ENCODE assay signal across 19 cellular contexts in genomic region chr6:36428911-36429310, GRCh38. TPM values are rescaled to one million over a fixed set of nuclear protein-coding genes. Genes with fewer than 3 reads are reported as not detected.
DNase-seq lines count a peak whose midpoint lies in the region; ATAC-seq and TF ChIP-seq lines count a peak whose summit lies in the region.
"Had no signal": no experiment of that assay in that cellular context is flagged by ENCODE, and none has a peak within 500 bp of the region (broad histone marks: within the 10 kb centered on the region; RNA-seq: fewer than 3 reads in every experiment).

No MANE protein-coding gene starts in this region.

- intact Hi-C loops in activated CD4-positive, alpha-beta T cell treated with anti-CD3 and anti-CD28 coated beads for 36 hours (cut with DNase I, micrococcal nuclease), result no loop called here
- intact Hi-C loops in transverse colon (cut with DNase I; ENCODE audit: low total_unique reads), result loop anchor here (10.0 kb wide), 1 partner anchor 246 kb away; the partner anchor contains the start of gene CDKN1A

- no peak overlapping the region for H3K4me2 ChIP-seq in OCI-LY1 (ENCODE audit: low read length)
- H3K4me2 ChIP-seq: A549 had no signal

- CTCF ChIA-PET in activated CD4-positive, alpha-beta T cell treated with anti-CD3 and anti-CD28 coated beads for 36 hours (lab: Charles Lee), result interaction anchor here (0.6 to 2.4 kb wide), 15 partner anchors 10 to 1969 kb away, joined by 3 to 9 read pairs (median 3); partner anchors contain the start of gene FANCE

- no peak overlapping the region for H2AFZ ChIP-seq in OCI-LY1 (ENCODE audit: low read length)

- peaks cover 5% of the 10 kb centered on the region for H3K4me1 Mint-ChIP-seq in activated CD4-positive, alpha-beta T cell treated with anti-CD3 and anti-CD28 coated beads for 36 hours
- no peaks in the 10 kb centered on the region for H3K4me1 Mint-ChIP-seq in endothelial cell (ENCODE audit: unreplicated experiment)

- H3K27me3 ChIP-seq in OCI-LY1 (ENCODE audit: insufficient read depth, low read length) (no peaks in the 10 kb centered on the region), transverse colon (no peaks in the 10 kb centered on the region)
- H3K27me3 ChIP-seq: gastrocnemius medialis had no signal

- H3K4me3 ChIP-seq in OCI-LY1 (ENCODE audit: low read depth, low read length, poor library complexity, severe bottlenecking) (no peak overlapping the region), transverse colon (no peak overlapping the region)
- H3K4me3 ChIP-seq: A549, gastrocnemius medialis, lower lobe of right lung, psoas muscle had no signal

- H3F3A ChIP-seq in OCI-LY1 (ENCODE audit: insufficient read depth, low read length), result no peaks in the 10 kb centered on the region

- 68% methylated on average over 4 of the region's 4 CpGs; no CpG with 5 or more reads in 1 of the 2 donors for WGBS in transverse colon (ENCODE audit: low coverage in 1 of 2), 2 donors

- no peak for TF ChIP-seq POLR2A in transverse colon (IDR thresholded peaks at IDR 0.05)

- no peak overlapping the region for H3K4me3 Mint-ChIP-seq in activated CD4-positive, alpha-beta T cell treated with anti-CD3 and anti-CD28 coated beads for 36 hours
- no peak overlapping the region for H3K4me3 Mint-ChIP-seq in endothelial cell (ENCODE audit: unreplicated experiment)
- H3K4me3 Mint-ChIP-seq: natural killer cell had no signal

- no peaks in the 10 kb centered on the region for H3K27me3 Mint-ChIP-seq in activated CD4-positive, alpha-beta T cell treated with anti-CD3 and anti-CD28 coated beads for 36 hours
- no peaks in the 10 kb centered on the region for H3K27me3 Mint-ChIP-seq in endothelial cell (ENCODE audit: unreplicated experiment)

- no peak overlapping the region for H3K27ac Mint-ChIP-seq in activated CD4-positive, alpha-beta T cell treated with anti-CD3 and anti-CD28 coated beads for 36 hours
- H3K27ac Mint-ChIP-seq in endothelial cell (ENCODE audit: unreplicated experiment), result no peak overlapping the region
- H3K27ac Mint-ChIP-seq: natural killer cell had no signal

- in situ Hi-C loops in transverse colon (cut with MboI; ENCODE audit: low pct_ligation_motif_present in 1 of 4, low pct_unique_long_range_greater_than_20kb in 1 of 4, low sequenced_read_pairs in 3 of 4), result loop anchor here in 3 of 4 donors (10.0 to 25.0 kb wide), 2 partner anchors 156 to 158 kb away; partner anchors contain the start of gene SRSF3 (in 1 of the 3)

- POLR2A ChIA-PET in activated CD4-positive, alpha-beta T cell treated with anti-CD3 and anti-CD28 coated beads for 36 hours (lab: Charles Lee), result interaction anchor here (0.6 to 0.7 kb wide), 2 partner anchors 12 to 169 kb away, joined by 3 to 6 read pairs; no protein-coding TSS in a partner anchor

- peak; percentile 65 for ATAC-seq in activated CD4-positive, alpha-beta T cell treated with anti-CD3 and anti-CD28 coated beads for 36 hours
- ATAC-seq in GM18907 (IDR thresholded peaks at IDR 0.05; ENCODE audit: unreplicated experiment), result no peak
- ATAC-seq: A549, gastrocnemius medialis, lower lobe of right lung had no signal

- TF ChIP-seq CTCF in OCI-LY1 (IDR thresholded peaks at IDR 0.05; ENCODE audit: low read length) (peak; percentile 55), endothelial cell (IDR thresholded peaks at IDR 0.05; ENCODE audit: unreplicated experiment) (peak; percentile 36), transverse colon (IDR thresholded peaks at IDR 0.05) (peak in 3 of 5 experiments; percentile 24 to 33 (median 27))

- H3K36me3 ChIP-seq in OCI-LY1 (ENCODE audit: insufficient read depth, low read length) (no peaks in the 10 kb centered on the region), transverse colon (no peaks in the 10 kb centered on the region)
- H3K36me3 ChIP-seq: gastrocnemius medialis, lower lobe of right lung had no signal

- TF ChIP-seq EP300 in transverse colon (IDR thresholded peaks at IDR 0.05; ENCODE audit: low read depth), result no peak

- DNase-seq in activated CD4-positive, alpha-beta T cell treated with anti-CD3 and anti-CD28 coated beads for 36 hours, result no peak
- DNase-seq in activated CD4-positive, alpha-beta T cell treated with anti-CD3 and anti-CD28 coated beads, Interleukin-2, amount 50 U/mL, for 48 hours, result no peak
- no peak for DNase-seq in endothelial cell (ENCODE audit: low spot score)
- DNase-seq in transverse colon, result no peak
- DNase-seq in NCI-H128 (lab: John Stamatoyannopoulos, UW; ENCODE audit: unreplicated experiment), result no peak
- no peak for DNase-seq in activated CD4-positive, alpha-beta T cell treated with anti-CD3 and anti-CD28 coated beads, Interleukin-2, amount 50 U/mL, for 1 hour
- DNase-seq: activated CD4-positive, CD25-positive, alpha-beta regulatory T cell; activated naive CD4-positive, alpha-beta T cell; gastrocnemius medialis; lower lobe of right lung; natural killer cell; NCI-H2029; NCI-H526 treated with DMSO at 0.1 percent for 48 hours; psoas muscle; stimulated activated naive CD4-positive, alpha-beta T cell had no signal

- no peaks in the 10 kb centered on the region for H3K9me3 Mint-ChIP-seq in activated CD4-positive, alpha-beta T cell treated with anti-CD3 and anti-CD28 coated beads for 36 hours (ENCODE audit: low read depth)
- H3K9me3 Mint-ChIP-seq in endothelial cell (ENCODE audit: unreplicated experiment), result no peaks in the 10 kb centered on the region
- H3K9me3 Mint-ChIP-seq: natural killer cell had no signal

- no peaks in the 10 kb centered on the region for H3K79me2 ChIP-seq in OCI-LY1 (ENCODE audit: insufficient read depth, low read length)

- H3K27ac ChIP-seq in OCI-LY1 (ENCODE audit: low read depth, low read length, poor library complexity, severe bottlenecking) (no peak overlapping the region), transverse colon (no peak overlapping the region)
- H3K27ac ChIP-seq: gastrocnemius medialis, lower lobe of right lung, psoas muscle had no signal

- H3K36me3 Mint-ChIP-seq in activated CD4-positive, alpha-beta T cell treated with anti-CD3 and anti-CD28 coated beads for 36 hours (ENCODE audit: low read depth), result no peaks in the 10 kb centered on the region
- no peaks in the 10 kb centered on the region for H3K36me3 Mint-ChIP-seq in endothelial cell (ENCODE audit: low read depth, unreplicated experiment)
- H3K36me3 Mint-ChIP-seq: natural killer cell had no signal

- H3K4me1 ChIP-seq in OCI-LY1 (ENCODE audit: insufficient read depth, low read length, severe bottlenecking) (peaks cover 3% of the 10 kb centered on the region), transverse colon (peaks cover 0 to under 1% (median 0%) of the 10 kb centered on the region in 4 donors)
- H3K4me1 ChIP-seq: gastrocnemius medialis, lower lobe of right lung had no signal

- no peaks in the 10 kb centered on the region for H3K9me3 ChIP-seq in OCI-LY1 (ENCODE audit: low read length)
- H3K9me3 ChIP-seq in transverse colon, result no peaks in the 10 kb centered on the region
- H3K9me3 ChIP-seq: A549, gastrocnemius medialis, lower lobe of right lung, psoas muscle had no signal

- no peaks in the 10 kb centered on the region for H3K9me2 ChIP-seq in OCI-LY1 (ENCODE audit: low read depth, low read length)

- H3K9ac ChIP-seq in OCI-LY1 (ENCODE audit: low read length), result no peak overlapping the region

- H4K20me1 ChIP-seq in OCI-LY1 (ENCODE audit: insufficient read depth, low read length), result no peaks in the 10 kb centered on the region

RNA-seq across cellular contexts. Expression of gene PXT1, which starts 13.7 kb away (rescaled TPM):
- total RNA-seq in activated CD4-positive, alpha-beta T cell treated with anti-CD3 and anti-CD28 coated beads for 36 hours, result under 1 TPM; 0.11 to 0.14 TPM
- total RNA-seq in endothelial cell (ENCODE audit: unreplicated experiment), result not detected
- under 1 TPM in 1 of 4 donors, not detected in 3; 0.14 TPM for total RNA-seq in transverse colon
- total RNA-seq: gastrocnemius medialis, lower lobe of right lung, urinary bladder had no signal

RNA-seq across cellular contexts. Expression of gene KCTD20, which starts 13.9 kb away (rescaled TPM):
- 10 to 100 TPM; 46.5 to 50.6 TPM for total RNA-seq in activated CD4-positive, alpha-beta T cell treated with anti-CD3 and anti-CD28 coated beads for 36 hours
- total RNA-seq in endothelial cell (ENCODE audit: unreplicated experiment) (43.0 TPM), transverse colon (10 to 100 TPM; 23.2 to 61.9 (median 29.9) TPM)

RNA-seq across cellular contexts. Expression of gene ETV7, which starts 41.4 kb away (rescaled TPM):
- total RNA-seq in activated CD4-positive, alpha-beta T cell treated with anti-CD3 and anti-CD28 coated beads for 36 hours, result 1 to 10 TPM; 2.4 to 2.5 TPM
- total RNA-seq in endothelial cell (ENCODE audit: unreplicated experiment) (not detected), transverse colon (1 to 10 TPM; 1.3 to 4.2 (median 3.0) TPM)
- total RNA-seq: gastrocnemius medialis, psoas muscle had no signal
